Comparison of ENCODE assay signal across 1 cellular context in genomic region chr2:70086278-70086837, GRCh38.
TF ChIP-seq lines count a peak whose summit lies in the region.

No MANE protein-coding gene starts in this region.

TF ChIP-seq in HepG2, 621 proteins besides CTCF, POLR2A, EP300 and RAD21 (continued from another document and continues in another):
- TF ChIP-seq PRDM4 (CRISPR knock-in tag; IDR thresholded peaks at IDR 0.05; ENCODE audit: borderline replicate concordance) (no peak; the same call in 1 of the 2 replicates), ZNF33A (CRISPR knock-in tag; IDR thresholded peaks at IDR 0.05; ENCODE audit: borderline replicate concordance) (no peak), ZNF577 (CRISPR knock-in tag; IDR thresholded peaks at IDR 0.05; ENCODE audit: borderline replicate concordance, low read depth) (no peak), ZNF713 (CRISPR knock-in tag; IDR thresholded peaks at IDR 0.05) (no peak), DRAP1 (CRISPR knock-in tag; IDR thresholded peaks at IDR 0.05) (no peak; the same call in 1 of the 2 replicates), PRPF4 (IDR thresholded peaks at IDR 0.05; ENCODE audit: low read depth, low read length, poor library complexity, severe bottlenecking) (no peak), SATB2 (CRISPR knock-in tag; IDR thresholded peaks at IDR 0.05) (peak; percentile 84; the same call in 1 of the 2 replicates), ZNF704 (CRISPR knock-in tag; IDR thresholded peaks at IDR 0.05; ENCODE audit: borderline replicate concordance) (no peak; the same call in none of the 2 replicates), SP4 (CRISPR knock-in tag; IDR thresholded peaks at IDR 0.05) (peak; percentile 51), ZNF143 (CRISPR knock-in tag; IDR thresholded peaks at IDR 0.05) (no peak; the same call in 1 of the 2 replicates), ZNF580 (CRISPR knock-in tag; IDR thresholded peaks at IDR 0.05; ENCODE audit: borderline replicate concordance, low read depth) (peak; percentile 19; the same call in 1 of the 2 replicates), ZNF780A (CRISPR knock-in tag; IDR thresholded peaks at IDR 0.05) (no peak), BRCA1 (CRISPR knock-in tag; IDR thresholded peaks at IDR 0.05) (peak; percentile 84; the same call in 1 of the 2 replicates), MAFK (conservative IDR thresholded peaks at IDR 0.05 in 1 of 2, IDR thresholded peaks at IDR 0.05 in 1 of 2; ENCODE audit: low read length in 2 of 2) (peak; percentile 30 to 38; a peak in 2 of 4 replicates), ZNF17 (CRISPR knock-in tag; IDR thresholded peaks at IDR 0.05) (0 out of 2 replicates have a peak, but pooled peaks have one; percentile 86), NFRKB (IDR thresholded peaks at IDR 0.05) (peak; percentile 90), ZBTB38 (CRISPR knock-in tag; IDR thresholded peaks at IDR 0.05) (peak; percentile 96), PBX3 (CRISPR knock-in tag; IDR thresholded peaks at IDR 0.05; ENCODE audit: borderline replicate concordance) (0 out of 2 replicates have a peak, but pooled peaks have one; percentile 25), ZBTB46 (CRISPR knock-in tag; IDR thresholded peaks at IDR 0.05; ENCODE audit: borderline replicate concordance) (no peak), ZNF468 (CRISPR knock-in tag; IDR thresholded peaks at IDR 0.05) (no peak), ZNF563 (CRISPR knock-in tag; IDR thresholded peaks at IDR 0.05) (peak; percentile 87; the same call in 1 of the 2 replicates), MXI1 (IDR thresholded peaks at IDR 0.05; ENCODE audit: borderline replicate concordance, low read depth, low read length) (no peak; the same call in 2 of the 3 replicates), ZBTB20 (CRISPR knock-in tag; IDR thresholded peaks at IDR 0.05; ENCODE audit: borderline replicate concordance, low read depth) (peak; percentile 74; the same call in 1 of the 2 replicates), ELF4 (CRISPR knock-in tag; IDR thresholded peaks at IDR 0.05; ENCODE audit: borderline replicate concordance) (no peak), MIXL1 (CRISPR knock-in tag; IDR thresholded peaks at IDR 0.05) (peak; percentile 34; the same call in 1 of the 2 replicates), ZNF280D (CRISPR knock-in tag; IDR thresholded peaks at IDR 0.05) (peak; percentile 94), CBX2 (IDR thresholded peaks at IDR 0.05; ENCODE audit: low read depth, low read length) (no peak), CBX2 (CRISPR knock-in tag; IDR thresholded peaks at IDR 0.05; ENCODE audit: low read depth) (no peak), ZMYM2 (CRISPR knock-in tag; IDR thresholded peaks at IDR 0.05) (no peak), ZNF207 (IDR thresholded peaks at IDR 0.05; ENCODE audit: borderline replicate concordance) (no peak), MEF2D (CRISPR knock-in tag; IDR thresholded peaks at IDR 0.05) (peak; percentile 88), BCLAF1 (IDR thresholded peaks at IDR 0.05) (no peak), ZKSCAN5 (CRISPR knock-in tag; IDR thresholded peaks at IDR 0.05) (0 out of 2 replicates have a peak, but pooled peaks have one; percentile 63), E2F1 (CRISPR knock-in tag; IDR thresholded peaks at IDR 0.05) (no peak), PBX2 (CRISPR knock-in tag; IDR thresholded peaks at IDR 0.05) (no peak), TSC22D2 (CRISPR knock-in tag; IDR thresholded peaks at IDR 0.05; ENCODE audit: borderline replicate concordance) (no peak), RORA (CRISPR knock-in tag; IDR thresholded peaks at IDR 0.05) (no peak; the same call in 1 of the 2 replicates), PHF20 (CRISPR knock-in tag; IDR thresholded peaks at IDR 0.05) (no peak; the same call in 1 of the 2 replicates), NR3C1 (CRISPR knock-in tag; IDR thresholded peaks at IDR 0.05) (no peak), ETS1 (CRISPR knock-in tag; IDR thresholded peaks at IDR 0.05) (no peak; the same call in 1 of the 2 replicates), SAP130 (CRISPR knock-in tag; IDR thresholded peaks at IDR 0.05; ENCODE audit: low read depth) (peak; percentile 74), HNF4A (CRISPR knock-in tag; IDR thresholded peaks at IDR 0.05) (peak; percentile 35; the same call in 1 of the 2 replicates)
